ENCODE assay signal across 1 cellular context in the genomic region with DNA sequence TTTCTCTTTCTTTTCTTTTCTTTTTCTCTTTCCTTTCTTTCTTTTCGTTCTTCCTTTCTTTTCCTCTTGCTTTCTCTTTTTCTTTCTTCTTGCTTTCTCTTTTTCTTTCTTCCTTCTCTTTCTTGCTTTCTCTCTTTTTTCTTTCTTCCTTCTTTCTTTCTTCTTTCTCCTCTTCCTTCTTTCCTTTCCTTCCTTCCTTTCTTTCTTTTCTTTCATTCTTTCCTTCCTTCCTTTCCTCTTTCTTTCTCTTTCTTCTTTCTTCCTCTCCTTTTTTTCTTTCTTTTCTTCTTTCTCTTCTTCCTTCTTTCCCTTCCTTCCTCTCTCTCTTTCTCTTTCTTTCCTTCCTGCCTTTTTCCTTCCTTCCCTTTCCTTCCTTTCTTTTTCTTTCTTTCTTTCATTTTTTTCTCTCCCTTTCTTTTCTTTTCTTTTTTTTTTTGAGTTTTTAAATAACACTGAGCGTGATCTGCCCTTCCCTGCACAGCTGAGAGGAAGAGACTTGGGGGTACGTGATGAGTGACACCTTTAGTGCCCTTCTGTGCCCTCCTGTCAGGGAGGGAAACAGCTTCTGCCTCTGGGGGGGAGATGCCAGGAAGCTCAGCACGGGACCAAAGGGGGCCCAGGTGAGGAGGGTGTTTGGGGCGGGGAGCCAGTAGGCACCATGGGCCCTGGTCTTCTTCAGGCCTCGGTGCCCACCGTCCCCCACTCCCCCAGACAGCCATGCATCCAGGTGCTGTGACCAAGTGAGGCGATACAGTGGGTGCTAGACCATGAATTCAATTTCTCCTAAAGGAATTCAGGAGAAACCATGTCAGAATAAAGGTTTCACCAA.
TF ChIP-seq lines count a peak whose summit lies in the region.

No MANE protein-coding gene starts in this region.

TF ChIP-seq in liver, 16 proteins besides CTCF, POLR2A, EP300 and RAD21 (continued from another document):
- TF ChIP-seq EGR1 (IDR thresholded peaks at IDR 0.05; ENCODE audit: low read depth in 2 of 2), result no peak
